ENCODE assay signal across 12 cellular contexts in genomic region chr12:110546339-110546738, GRCh38. TPM values are rescaled to one million over a fixed set of nuclear protein-coding genes. Genes with fewer than 3 reads are reported as not detected.
DNase-seq lines count a peak whose midpoint lies in the region; ATAC-seq and TF ChIP-seq lines count a peak whose summit lies in the region.
"Had no signal": no experiment of that assay in that cellular context is flagged by ENCODE, and none has a peak within 500 bp of the region (broad histone marks: within the 10 kb centered on the region; RNA-seq: fewer than 3 reads in every experiment).

No MANE protein-coding gene starts in this region.

- no peak overlapping the region for H3K4me3 ChIP-seq in cardiac fibroblast (replicated peaks in 1 of 2; ENCODE audit: low read depth in 2 of 2, low read length in 2 of 2)
- H3K4me3 ChIP-seq: Peyer's patch, tibial artery had no signal

- H3K27me3 Mint-ChIP-seq in IgD-negative memory B cell (no peaks in the 10 kb centered on the region), nephron progenitor cell (ENCODE audit: low read depth, poor library complexity) (no peaks in the 10 kb centered on the region)

- H3K9me3 Mint-ChIP-seq in IgD-negative memory B cell (no peaks in the 10 kb centered on the region), nephron progenitor cell (no peaks in the 10 kb centered on the region)
- H3K9me3 Mint-ChIP-seq: activated T-helper 1 cell treated with anti-CD3 and anti-CD28 coated beads, Interleukin-12 subunit alpha, Interleukin-12 subunit beta, Interleukin-2, Interleukin-4 antibody, amounts not matched to agents 30 ng/mL and 10 ng/mL and 1 ng/mL, durations not matched to agents 14 hours and 24 hours and 36 hours had no signal

- TF ChIP-seq CTCF in cardiac fibroblast (IDR thresholded peaks at IDR 0.05; ENCODE audit: low read depth, low read length) (no peak), nephron progenitor cell (IDR thresholded peaks at IDR 0.05) (no peak)

- H3K4me3 Mint-ChIP-seq in IgD-negative memory B cell (no peak overlapping the region), nephron progenitor cell (no peak overlapping the region)
- H3K4me3 Mint-ChIP-seq: activated T-helper 1 cell treated with anti-CD3 and anti-CD28 coated beads, Interleukin-12 subunit alpha, Interleukin-12 subunit beta, Interleukin-2, Interleukin-4 antibody, amounts not matched to agents 30 ng/mL and 10 ng/mL and 1 ng/mL, durations not matched to agents 14 hours and 24 hours and 36 hours had no signal

- H3K27ac Mint-ChIP-seq in IgD-negative memory B cell: peak overlapping the region; percentile 49 to 88 (median 56)
- H3K27ac Mint-ChIP-seq in nephron progenitor cell: peak overlapping the region; percentile 14
- H3K27ac Mint-ChIP-seq: activated T-helper 1 cell treated with anti-CD3 and anti-CD28 coated beads, Interleukin-12 subunit alpha, Interleukin-12 subunit beta, Interleukin-2, Interleukin-4 antibody, amounts not matched to agents 30 ng/mL and 10 ng/mL and 1 ng/mL, durations not matched to agents 14 hours and 24 hours and 36 hours had no signal

- DNase-seq in AG20443 (ENCODE audit: low spot score) (peak; percentile 71), cardiac fibroblast (ENCODE audit: low read depth in 2 of 2) (peak; percentile 72 to 94), nephron progenitor cell (no peak), cerebellum (ENCODE audit: low spot score) (no peak), anterior cingulate cortex (lab: John Stamatoyannopoulos, UW) (no peak)
- DNase-seq in activated CD8-positive, alpha-beta memory T cell treated with anti-CD3 and anti-CD28 coated beads, Interleukin-2, amount 50 U/mL, for 4 hours: no peak
- DNase-seq: head of caudate nucleus, Peyer's patch, tibial artery had no signal

- no peak for ATAC-seq in HG02840 (IDR thresholded peaks at IDR 0.05; ENCODE audit: low FRiP score, unreplicated experiment)

- H3K4me1 Mint-ChIP-seq in IgD-negative memory B cell (peaks cover 30 to 38% (median 37%) of the 10 kb centered on the region in 3 donors), nephron progenitor cell (peaks cover 26% of the 10 kb centered on the region)

- H3K36me3 Mint-ChIP-seq in IgD-negative memory B cell (peaks cover 4% of the 10 kb centered on the region), nephron progenitor cell (ENCODE audit: low read depth) (peaks cover 48% of the 10 kb centered on the region)

RNA-seq across cellular contexts. Expression of gene PPTC7, which starts 36.8 kb away (rescaled TPM):
- polyA plus RNA-seq in IgD-negative memory B cell: 10.1 TPM
- 11.8 TPM for total RNA-seq in cerebellum

RNA-seq across cellular contexts. Expression of gene RAD9B, which starts 44.2 kb away (rescaled TPM):
- 0.75 TPM for polyA plus RNA-seq in IgD-negative memory B cell
- total RNA-seq in cerebellum: 0.91 TPM

RNA-seq across cellular contexts. Expression of gene VPS29, which starts 44.4 kb away (rescaled TPM):
- polyA plus RNA-seq in IgD-negative memory B cell: 123 TPM
- total RNA-seq in cerebellum: 93.6 TPM

Comparison
In these comparisons a context has a peak if more than half of its experiments do, and no peak if none do; other contexts are left out.
1. DNase-seq: peak in AG20443 (single experiment) and cardiac fibroblast (2 of 2); none in nephron progenitor cell (single experiment), activated CD8-positive, alpha-beta memory T cell treated with anti-CD3 and anti-CD28 coated beads, Interleukin-2, amount 50 U/mL, for 4 hours (single experiment), cerebellum (single experiment) and anterior cingulate cortex (0 of 58).